34 cellular contexts compared by ENCODE assay signal in the genomic region with DNA sequence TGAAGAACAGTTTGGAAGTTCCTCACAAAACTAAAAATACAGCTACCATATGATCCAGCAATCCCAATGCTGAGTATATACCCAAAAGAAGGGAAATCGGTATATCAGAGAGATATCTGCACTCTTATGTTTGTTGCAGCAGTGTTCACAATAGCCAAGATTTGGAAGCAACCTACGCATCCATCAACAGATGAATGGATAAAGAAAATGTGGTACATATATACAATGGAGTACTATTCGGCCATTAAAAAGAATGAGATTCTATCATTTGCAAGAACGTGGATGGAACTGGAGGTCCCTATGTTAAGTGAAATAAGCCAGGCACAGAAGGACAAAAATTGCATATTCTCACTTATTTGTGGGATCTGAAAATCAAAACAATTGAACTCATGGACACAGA.
"Had no signal": no experiment of that assay in that cellular context is flagged by ENCODE, and none has a peak within 500 bp of the region (broad histone marks: within the 10 kb centered on the region; RNA-seq: fewer than 3 reads in every experiment).

No MANE protein-coding gene starts in this region.

- H3K27ac ChIP-seq: KMS-11 had no signal

- DNase-seq: Kasumi-1, KG1, MG63, MM.1S, MV-4-11, NCI-H1048, NCI-H1092, NCI-H1092 treated with DMSO at 0.1 percent for 48 hours, NCI-H1105, NCI-H1105 treated with DMSO at 0.1 percent for 48 hours, NCI-H1417, NCI-H1417 treated with DMSO at 0.1 percent for 48 hours, NCI-H1436, NCI-H1436 treated with DMSO at 0.1 percent for 48 hours, NCI-H146, NCI-H1694, NCI-H1694 treated with DMSO at 0.1 percent for 48 hours, NCI-H187, NCI-H187 treated with DMSO at 0.1 percent for 48 hours, NCI-H1930, NCI-H2029, NCI-H2029 treated with DMSO at 0.1 percent for 48 hours, NCI-H2081, NCI-H2081 treated with DMSO at 0.1 percent for 48 hours, NCI-H2107, NCI-H2171, NCI-H2171 treated with DMSO at 0.1 percent for 48 hours, NCI-H2227 treated with DMSO at 0.1 percent for 48 hours, NCI-H226, NCI-H345, NCI-H446, NCI-H446 treated with DMSO at 0.1 percent for 48 hours, NCI-H510A had no signal

- H3K27me3 ChIP-seq: MG63 had no signal

- H3K9ac ChIP-seq: KMS-11 had no signal

- H3K4me3 ChIP-seq: MG63 had no signal

- H3K4me2 ChIP-seq: KMS-11 had no signal
